8 cellular contexts compared by ENCODE assay signal in the genomic region with DNA sequence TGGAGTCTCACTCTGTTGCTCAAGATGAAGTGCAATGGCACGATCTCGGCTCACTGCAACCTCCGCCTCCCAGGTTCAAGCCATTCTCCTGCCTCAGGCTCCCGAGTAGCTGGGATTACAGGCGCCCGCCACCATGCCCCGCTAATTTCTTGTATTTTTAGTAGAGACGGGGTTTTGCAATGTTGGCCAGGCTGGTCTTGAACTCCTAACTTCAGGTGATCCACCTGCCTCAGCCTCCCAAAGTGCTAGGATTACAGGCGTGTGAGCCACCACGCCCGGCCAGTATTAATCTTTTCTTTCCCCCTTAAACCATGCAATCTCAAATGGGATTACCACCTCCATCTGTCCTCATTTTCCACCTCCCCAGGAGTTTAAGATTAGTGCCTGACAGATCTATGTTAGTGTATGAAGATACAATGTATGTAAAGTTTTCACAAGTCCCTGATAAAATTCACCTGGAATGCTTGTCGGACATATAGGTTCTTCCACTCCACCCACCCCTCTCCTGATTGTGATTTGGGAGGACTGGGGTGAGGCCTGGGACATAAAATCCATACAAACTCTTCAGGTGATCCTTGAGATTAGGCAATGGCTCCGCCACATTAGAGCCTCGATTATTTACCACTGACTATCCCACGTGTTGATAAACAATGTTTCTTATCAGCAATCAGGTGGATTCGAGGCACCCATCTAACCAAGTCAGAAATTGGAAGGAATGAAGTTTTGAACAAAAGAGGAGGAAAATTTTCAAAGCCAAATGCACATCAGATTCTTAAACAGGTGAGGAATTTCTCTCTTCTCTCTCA. TPM values are rescaled to one million over a fixed set of nuclear protein-coding genes. Genes with fewer than 3 reads are reported as not detected.
DNase-seq lines count a peak whose midpoint lies in the region; ATAC-seq and TF ChIP-seq lines count a peak whose summit lies in the region.

No MANE protein-coding gene starts in this region.

- peak overlapping the region; percentile 95 for H3K4me2 ChIP-seq in Karpas-422 (ENCODE audit: low read depth, low read length, poor library complexity, severe bottlenecking)

- H3K27me3 ChIP-seq in Karpas-422 (ENCODE audit: low read length) (no peaks in the 10 kb centered on the region), colonic mucosa (no peaks in the 10 kb centered on the region)

- peak overlapping the region; percentile 4 to 96 (median 93) for H3K27ac Mint-ChIP-seq in naive thymus-derived CD8-positive, alpha-beta T cell

- peaks cover 0 to 1% (median 0%) of the 10 kb centered on the region in 5 donors for H3K27me3 Mint-ChIP-seq in naive thymus-derived CD8-positive, alpha-beta T cell

- H3K9ac ChIP-seq in Karpas-422 (ENCODE audit: low read length) (peak overlapping the region; percentile 90), colonic mucosa (ENCODE audit: low read depth in 2 of 2, low read length in 2 of 2) (peak overlapping the region in 1 of 2 donors; percentile 96)

- H3K79me2 ChIP-seq in Karpas-422 (ENCODE audit: low read length): peaks cover 60% of the 10 kb centered on the region

- H3K9me3 ChIP-seq in Karpas-422 (ENCODE audit: low read length): no peaks in the 10 kb centered on the region
- no peaks in the 10 kb centered on the region for H3K9me3 ChIP-seq in colonic mucosa

- peak overlapping the region; percentile 91 to 97 (median 94) for H3K4me3 Mint-ChIP-seq in naive thymus-derived CD8-positive, alpha-beta T cell

- H3K4me1 ChIP-seq in Karpas-422 (ENCODE audit: low read length) (peaks cover 24% of the 10 kb centered on the region), colonic mucosa (peaks cover 8% of the 10 kb centered on the region)

- intact Hi-C loops in colonic mucosa (cut with DNase I): no loop called here

- H3K36me3 Mint-ChIP-seq in naive thymus-derived CD8-positive, alpha-beta T cell: peaks cover 0 to 12% (median 6%) of the 10 kb centered on the region in 3 donors

- no peaks in the 10 kb centered on the region for H3K9me2 ChIP-seq in Karpas-422 (replicated peaks; ENCODE audit: insufficient read depth, low read length)

- peaks cover 10% of the 10 kb centered on the region; the same call in 1 of the 2 replicates for H4K20me1 ChIP-seq in Karpas-422 (ENCODE audit: insufficient read depth, low read depth, low read length)

- H3K36me3 ChIP-seq in Karpas-422 (ENCODE audit: insufficient read depth, low read length) (no peaks in the 10 kb centered on the region), colonic mucosa (no peaks in the 10 kb centered on the region)

- H3K27ac ChIP-seq in Karpas-422 (ENCODE audit: low read length) (peak overlapping the region; percentile 64), colonic mucosa (peak overlapping the region; percentile 66)

- peaks cover 29 to 56% (median 46%) of the 10 kb centered on the region in 4 donors for H3K4me1 Mint-ChIP-seq in naive thymus-derived CD8-positive, alpha-beta T cell

- no peak overlapping the region for H2AFZ ChIP-seq in Karpas-422 (ENCODE audit: low read length)

- H3K4me3 ChIP-seq in AG10803 (ENCODE audit: low read length): peak overlapping the region; percentile 95
- peak overlapping the region; percentile 89 for H3K4me3 ChIP-seq in Karpas-422 (ENCODE audit: low read length)
- peak overlapping the region; percentile 94 for H3K4me3 ChIP-seq in colonic mucosa

- no peaks in the 10 kb centered on the region for H3K9me3 Mint-ChIP-seq in naive thymus-derived CD8-positive, alpha-beta T cell

- no peak for ATAC-seq in naive thymus-derived CD8-positive, alpha-beta T cell

- POLR2A ChIA-PET in naive thymus-derived CD8-positive, alpha-beta T cell (lab: Charles Lee): interaction anchor here (1.6 to 1.7 kb wide), 2 partner anchors 59 to 68 kb away, joined by 6 to 9 read pairs; partner anchors contain the start of gene MAP6D1

- DNase-seq in AG10803 (ENCODE audit: low read depth) (no peak), Karpas-422 (no peak), colonic mucosa (no peak), activated gamma-delta T cell treated with Interleukin-2 at 50 U/mL for 16 hours (no peak), SKM-1 (lab: John Stamatoyannopoulos, UW; ENCODE audit: unreplicated experiment) (no peak), NCI-H1105 treated with DMSO at 0.1 percent for 48 hours (lab: John Stamatoyannopoulos, UW) (no peak), NCI-H1436 treated with DMSO at 0.1 percent for 48 hours (lab: John Stamatoyannopoulos, UW) (no peak)
- no peak for DNase-seq in naive thymus-derived CD8-positive, alpha-beta T cell

- TF ChIP-seq CTCF in AG10803 (conservative IDR thresholded peaks at IDR 0.05; ENCODE audit: low read length) (no peak), colonic mucosa (IDR thresholded peaks at IDR 0.05) (no peak)

RNA-seq across cellular contexts. Expression of gene PARL, which starts 1.2 kb away (rescaled TPM):
- total RNA-seq in Karpas-422 (2014; rRNA removed; shearing (Covaris generic); ENCODE audit: low replicate concordance): 44.9 and 48.8 TPM in 2 replicates
- total RNA-seq in colonic mucosa: 10 to 100 TPM; 64.8 to 67.9 TPM
- total RNA-seq in naive thymus-derived CD8-positive, alpha-beta T cell: 10 to 100 TPM; 45.3 to 49.0 TPM
- polyA plus RNA-seq in naive thymus-derived CD8-positive, alpha-beta T cell: 100 to 1,000 TPM; 108 to 155 (median 129) TPM

RNA-seq across cellular contexts. Expression of gene MAP6D1, which starts 58.1 kb away (rescaled TPM):
- 1.2 and 10.8 TPM in 2 replicates for total RNA-seq in Karpas-422 (2014; rRNA removed; shearing (Covaris generic); ENCODE audit: low replicate concordance)
- total RNA-seq in colonic mucosa: under 1 TPM in 1 of 2 donors, not detected in 1; 0.98 TPM
- total RNA-seq in naive thymus-derived CD8-positive, alpha-beta T cell: 1 to 10 TPM; 1.0 to 4.9 TPM
- polyA plus RNA-seq in naive thymus-derived CD8-positive, alpha-beta T cell: 1 to 10 TPM in 2 of 3 donors, under 1 TPM in 1; 0.58 to 2.9 (median 1.0) TPM
